Comparison of ENCODE assay signal across 25 cellular contexts in the genomic region with DNA sequence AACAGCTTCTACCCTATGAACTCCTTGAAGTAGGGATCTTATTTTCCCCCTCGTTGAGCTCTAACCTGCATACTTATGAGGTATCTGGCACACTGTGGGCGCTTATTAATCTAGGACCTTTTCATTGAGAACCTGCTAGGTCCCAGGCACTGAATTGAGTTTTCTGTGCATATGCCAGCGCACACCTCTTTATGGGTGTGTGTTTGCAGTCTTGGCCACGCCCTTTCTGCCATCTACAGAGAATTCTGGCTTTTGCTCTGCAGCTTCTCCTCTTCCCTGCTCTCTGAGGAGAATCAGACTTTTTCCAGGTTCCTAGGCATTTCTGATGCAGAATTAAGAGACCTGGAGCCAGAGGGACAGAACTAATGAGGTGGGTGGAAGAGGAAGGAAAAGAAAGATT.
"Had no signal": no experiment of that assay in that cellular context is flagged by ENCODE, and none has a peak within 500 bp of the region (broad histone marks: within the 10 kb centered on the region; RNA-seq: fewer than 3 reads in every experiment).

No MANE protein-coding gene starts in this region.

- H3K27me3 Mint-ChIP-seq: activated CD4-positive, alpha-beta T cell treated with anti-CD3 and anti-CD28 coated beads for 36 hours; activated naive CD8-positive, alpha-beta T cell; activated T-cell treated with anti-CD3 and anti-CD28 coated beads, Interleukin-2, amount 50 U/mL, for 24 hours; natural killer cell treated with Interleukin-12 subunit alpha and Interleukin-12 subunit beta and Interleukin-15 and Interleukin-18, amount 100 ng/mL, for 72 hours; stimulated activated naive CD8-positive, alpha-beta T cell treated with anti-CD3 and anti-CD28 coated beads, Interleukin-15, amount 100 ng/mL, for 72 hours; T-helper 17 cell had no signal

- FAIRE-seq: bronchial epithelial cell had no signal

- H3K4me3 Mint-ChIP-seq: activated B cell treated with CpG ODN at 0.5 μM for 24 hours; activated CD4-positive, alpha-beta T cell treated with anti-CD3 and anti-CD28 coated beads for 36 hours; activated naive CD8-positive, alpha-beta T cell; activated T-cell treated with anti-CD3 and anti-CD28 coated beads, Interleukin-2, amount 50 U/mL, for 24 hours; natural killer cell treated with Interleukin-12 subunit alpha and Interleukin-12 subunit beta and Interleukin-15 and Interleukin-18, amount 100 ng/mL, for 72 hours; stimulated activated effector memory CD8-positive, alpha-beta T cell treated with anti-CD3 and anti-CD28 coated beads, Interleukin-12 subunit alpha, Interleukin-12 subunit beta, amount 100 ng/mL, for 72 hours; stimulated activated naive CD8-positive, alpha-beta T cell treated with anti-CD3 and anti-CD28 coated beads, Interleukin-15, amount 100 ng/mL, for 72 hours; T-helper 17 cell had no signal

- DNase-seq: activated B cell treated with CpG ODN at 0.5 μM for 24 hours; activated CD4-positive, alpha-beta T cell treated with anti-CD3 and anti-CD28 coated beads for 36 hours; activated CD4-positive, alpha-beta T cell treated with anti-CD3 and anti-CD28 coated beads, Interleukin-2, amount 50 U/mL, for 4 hours; activated CD8-positive, alpha-beta memory T cell treated with anti-CD3 and anti-CD28 coated beads for 24 hours; activated CD8-positive, alpha-beta memory T cell treated with anti-CD3 and anti-CD28 coated beads, Interleukin-2, amount 50 U/mL, for 4 hours; activated naive CD4-positive, alpha-beta T cell; activated T-cell treated with anti-CD3 and anti-CD28 coated beads, Interleukin-2, amount 50 U/mL, for 24 hours; cerebellar nuclear complex; cortex of kidney; foreskin fibroblast; midbrain; right cardiac atrium; stimulated activated CD4-positive, alpha-beta T cell treated with anti-CD3 and anti-CD28 coated beads, Interleukin-12 subunit alpha, Interleukin-12 subunit beta, amount 100 ng/mL, for 4 hours; stimulated activated naive CD8-positive, alpha-beta T cell treated with anti-CD3 and anti-CD28 coated beads, Interleukin-15, amount 100 ng/mL, for 72 hours; T-helper 17 cell; upper lobe of left lung had no signal

- H3K36me3 Mint-ChIP-seq: activated naive CD8-positive, alpha-beta T cell; natural killer cell treated with Interleukin-12 subunit alpha and Interleukin-12 subunit beta and Interleukin-15 and Interleukin-18, amount 100 ng/mL, for 72 hours; stimulated activated effector memory CD8-positive, alpha-beta T cell treated with anti-CD3 and anti-CD28 coated beads, Interleukin-12 subunit alpha, Interleukin-12 subunit beta, amount 100 ng/mL, for 72 hours had no signal

- H3K9ac ChIP-seq: parathyroid adenoma had no signal

- H3K4me3 ChIP-seq: hepatocyte, suprapubic skin, upper lobe of left lung had no signal

- H3K4me2 ChIP-seq: hepatocyte had no signal

- H3K36me3 ChIP-seq: neutrophil, suprapubic skin, upper lobe of left lung had no signal

- H3K9me3 Mint-ChIP-seq: activated B cell treated with CpG ODN at 0.5 μM for 24 hours; activated T-cell treated with anti-CD3 and anti-CD28 coated beads, Interleukin-2, amount 50 U/mL, for 24 hours; stimulated activated effector memory CD8-positive, alpha-beta T cell treated with anti-CD3 and anti-CD28 coated beads, Interleukin-12 subunit alpha, Interleukin-12 subunit beta, amount 100 ng/mL, for 72 hours; stimulated activated naive CD8-positive, alpha-beta T cell treated with anti-CD3 and anti-CD28 coated beads, Interleukin-15, amount 100 ng/mL, for 72 hours had no signal

- H2AFZ ChIP-seq: hepatocyte had no signal

- H3K27ac Mint-ChIP-seq: activated B cell treated with CpG ODN at 0.5 μM for 24 hours; activated CD4-positive, alpha-beta T cell treated with anti-CD3 and anti-CD28 coated beads for 36 hours; activated naive CD8-positive, alpha-beta T cell; activated T-cell treated with anti-CD3 and anti-CD28 coated beads, Interleukin-2, amount 50 U/mL, for 24 hours; activated T-helper 2 cell treated with anti-CD3 and anti-CD28 coated beads, Interferon-gamma antibody, Interleukin-2, Interleukin-4, amounts not matched to agents 10 μg/mL and 5 μg/mL and 100 μg/mL, durations not matched to agents 14 hours and 24 hours and 36 hours; natural killer cell treated with Interleukin-12 subunit alpha and Interleukin-12 subunit beta and Interleukin-15 and Interleukin-18, amount 100 ng/mL, for 72 hours; stimulated activated effector memory CD8-positive, alpha-beta T cell treated with anti-CD3 and anti-CD28 coated beads, Interleukin-12 subunit alpha, Interleukin-12 subunit beta, amount 100 ng/mL, for 72 hours; stimulated activated naive CD8-positive, alpha-beta T cell treated with anti-CD3 and anti-CD28 coated beads, Interleukin-15, amount 100 ng/mL, for 72 hours; T-helper 17 cell had no signal

- H3K27me3 ChIP-seq: hepatocyte, neutrophil, suprapubic skin, upper lobe of left lung had no signal

- H3K79me2 ChIP-seq: hepatocyte, parathyroid adenoma had no signal

- H3K9me3 ChIP-seq: neutrophil, suprapubic skin, upper lobe of left lung had no signal

- ATAC-seq: activated CD4-positive, alpha-beta T cell treated with anti-CD3 and anti-CD28 coated beads for 36 hours; natural killer cell treated with Interleukin-12 subunit alpha and Interleukin-12 subunit beta and Interleukin-15 and Interleukin-18, amount 100 ng/mL, for 72 hours; right cardiac atrium; stimulated activated effector memory CD8-positive, alpha-beta T cell treated with anti-CD3 and anti-CD28 coated beads, Interleukin-12 subunit alpha, Interleukin-12 subunit beta, amount 100 ng/mL, for 72 hours; stimulated activated naive CD8-positive, alpha-beta T cell treated with anti-CD3 and anti-CD28 coated beads, Interleukin-15, amount 100 ng/mL, for 72 hours; T-helper 17 cell had no signal

- H3K27ac ChIP-seq: hepatocyte, neutrophil, suprapubic skin, upper lobe of left lung had no signal
